ENCODE assay signal across 15 cellular contexts in the genomic region with DNA sequence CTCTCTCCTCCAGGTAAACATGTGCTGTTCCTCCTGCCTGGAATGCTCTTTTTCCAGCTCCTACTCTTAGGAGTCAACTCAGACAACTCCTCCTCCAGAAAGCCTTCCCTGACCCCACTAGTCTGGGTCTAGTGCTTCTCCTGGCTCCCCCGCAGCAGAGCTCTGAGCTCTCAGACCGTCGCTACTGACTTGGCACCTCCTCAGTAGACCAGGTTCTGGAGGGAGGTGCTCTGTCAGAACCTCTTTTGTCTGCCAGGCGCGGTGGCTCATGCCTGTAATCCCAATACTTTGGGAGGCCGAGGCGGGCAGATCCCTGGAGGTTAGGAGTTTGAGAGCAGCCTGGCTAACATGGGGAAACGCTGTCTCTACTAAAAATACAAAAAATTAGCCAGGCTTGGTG. TPM values are rescaled to one million over a fixed set of nuclear protein-coding genes. Genes with fewer than 3 reads are reported as not detected.
DNase-seq lines count a peak whose midpoint lies in the region; ATAC-seq lines count a peak whose summit lies in the region.
"Had no signal": no experiment of that assay in that cellular context is flagged by ENCODE, and none has a peak within 500 bp of the region (broad histone marks: within the 10 kb centered on the region; RNA-seq: fewer than 3 reads in every experiment).

No MANE protein-coding gene starts in this region.

- peaks cover 36% of the 10 kb centered on the region for H3K36me3 Mint-ChIP-seq in activated CD4-positive, alpha-beta T cell treated with anti-CD3 and anti-CD28 coated beads, Interleukin-2, amount 10 ng/mL, durations not matched to agents 24 days and 14 days (ENCODE audit: low read depth)
- peaks cover 52% of the 10 kb centered on the region for H3K36me3 Mint-ChIP-seq in activated T-helper 2 cell treated with anti-CD3 and anti-CD28 coated beads, Interferon-gamma antibody, Interleukin-2, Interleukin-4, amounts not matched to agents 10 μg/mL and 5 μg/mL and 100 μg/mL, durations not matched to agents 14 hours and 24 hours and 36 hours (ENCODE audit: low read depth)
- peaks cover 9 to 25% of the 10 kb centered on the region in 2 donors for H3K36me3 Mint-ChIP-seq in stimulated activated naive B cell treated with anti-CD40 and anti-IgM and Interleukin-4, amounts not matched to agents 10 μg/mL and 1 μg/mL and 100 μg/mL, for 72 hours

- ATAC-seq in stimulated activated naive B cell treated with anti-CD40 and anti-IgM and Interleukin-4, amounts not matched to agents 10 μg/mL and 1 μg/mL and 100 μg/mL, for 72 hours (replicated peaks) = no peak
- ATAC-seq in HG03108 (IDR thresholded peaks at IDR 0.05; ENCODE audit: unreplicated experiment) = no peak
- ATAC-seq: A549; activated CD4-positive, CD25-positive, alpha-beta regulatory T cell treated with anti-CD3 and anti-CD28 coated beads, Interleukin-2, amount 50 U/mL, for 24 hours had no signal

- peak overlapping the region; percentile 23 for H3K27ac Mint-ChIP-seq in activated CD4-positive, alpha-beta T cell treated with anti-CD3 and anti-CD28 coated beads, Interleukin-2, amount 10 ng/mL, durations not matched to agents 24 days and 14 days
- no peak overlapping the region for H3K27ac Mint-ChIP-seq in activated T-helper 2 cell treated with anti-CD3 and anti-CD28 coated beads, Interferon-gamma antibody, Interleukin-2, Interleukin-4, amounts not matched to agents 10 μg/mL and 5 μg/mL and 100 μg/mL, durations not matched to agents 14 hours and 24 hours and 36 hours
- peak overlapping the region; percentile 38 for H3K27ac Mint-ChIP-seq in stimulated activated naive B cell treated with anti-CD40 and anti-IgM and Interleukin-4, amounts not matched to agents 10 μg/mL and 1 μg/mL and 100 μg/mL, for 72 hours

- DNase-seq in activated CD4-positive, alpha-beta T cell treated with anti-CD3 and anti-CD28 coated beads, Interleukin-2, amount 10 ng/mL, durations not matched to agents 24 days and 14 days = no peak
- DNase-seq in activated CD4-positive, alpha-beta T cell treated with anti-CD3 and anti-CD28 coated beads for 1 hour = no peak
- no peak for DNase-seq in activated T-helper 2 cell treated with anti-CD3 and anti-CD28 coated beads, Interferon-gamma antibody, Interleukin-2, Interleukin-4, amounts not matched to agents 10 μg/mL and 5 μg/mL and 100 μg/mL, durations not matched to agents 14 hours and 24 hours and 36 hours (ENCODE audit: low spot score)
- DNase-seq in stimulated activated naive B cell treated with anti-CD40 and anti-IgM and Interleukin-4, amounts not matched to agents 10 μg/mL and 1 μg/mL and 100 μg/mL, for 72 hours = no peak
- DNase-seq in NOMO-1 treated with dmso at 0.1 percent for 144 hours (lab: John Stamatoyannopoulos, UW; ENCODE audit: unreplicated experiment) (no peak), kidney tubule cell (ENCODE audit: low spot score) (no peak)
- DNase-seq: activated naive CD4-positive, alpha-beta T cell treated with anti-CD3 and anti-CD28 coated beads for 36 hours; DND-41; effector memory CD4-positive, alpha-beta T cell; MM.1S; RPMI8226 had no signal

- peak overlapping the region; percentile 56 for H3K27ac ChIP-seq in layer of hippocampus (ENCODE audit: low read depth, low read length)
- H3K27ac ChIP-seq: A549 had no signal

- intact Hi-C loops in activated CD4-positive, alpha-beta T cell treated with anti-CD3 and anti-CD28 coated beads, Interleukin-2, amount 10 ng/mL, durations not matched to agents 24 days and 14 days (cut with micrococcal nuclease) = no loop called here
- intact Hi-C loops in activated T-helper 2 cell treated with anti-CD3 and anti-CD28 coated beads, Interferon-gamma antibody, Interleukin-2, Interleukin-4, amounts not matched to agents 10 μg/mL and 5 μg/mL and 100 μg/mL, durations not matched to agents 14 hours and 24 hours and 36 hours (cut with micrococcal nuclease) = no loop called here

- H3K27me3 ChIP-seq in layer of hippocampus (ENCODE audit: control insufficient read depth, insufficient read depth, low read length) = no peaks in the 10 kb centered on the region

- H3K4me3 Mint-ChIP-seq in activated CD4-positive, alpha-beta T cell treated with anti-CD3 and anti-CD28 coated beads, Interleukin-2, amount 10 ng/mL, durations not matched to agents 24 days and 14 days = peak overlapping the region; percentile 1
- peak overlapping the region; percentile 23 for H3K4me3 Mint-ChIP-seq in activated T-helper 2 cell treated with anti-CD3 and anti-CD28 coated beads, Interferon-gamma antibody, Interleukin-2, Interleukin-4, amounts not matched to agents 10 μg/mL and 5 μg/mL and 100 μg/mL, durations not matched to agents 14 hours and 24 hours and 36 hours (ENCODE audit: low read depth)
- H3K4me3 Mint-ChIP-seq in stimulated activated naive B cell treated with anti-CD40 and anti-IgM and Interleukin-4, amounts not matched to agents 10 μg/mL and 1 μg/mL and 100 μg/mL, for 72 hours = no peak overlapping the region
- H3K4me3 Mint-ChIP-seq: activated naive CD4-positive, alpha-beta T cell treated with anti-CD3 and anti-CD28 coated beads for 36 hours had no signal

- peaks cover 45% of the 10 kb centered on the region for H3K4me1 Mint-ChIP-seq in activated CD4-positive, alpha-beta T cell treated with anti-CD3 and anti-CD28 coated beads, Interleukin-2, amount 10 ng/mL, durations not matched to agents 24 days and 14 days
- peaks cover 37% of the 10 kb centered on the region for H3K4me1 Mint-ChIP-seq in activated T-helper 2 cell treated with anti-CD3 and anti-CD28 coated beads, Interferon-gamma antibody, Interleukin-2, Interleukin-4, amounts not matched to agents 10 μg/mL and 5 μg/mL and 100 μg/mL, durations not matched to agents 14 hours and 24 hours and 36 hours (ENCODE audit: low read depth)
- H3K4me1 Mint-ChIP-seq in stimulated activated naive B cell treated with anti-CD40 and anti-IgM and Interleukin-4, amounts not matched to agents 10 μg/mL and 1 μg/mL and 100 μg/mL, for 72 hours = peaks cover 27 to 35% of the 10 kb centered on the region in 2 donors

- H3K27me3 Mint-ChIP-seq in activated CD4-positive, alpha-beta T cell treated with anti-CD3 and anti-CD28 coated beads, Interleukin-2, amount 10 ng/mL, durations not matched to agents 24 days and 14 days = no peaks in the 10 kb centered on the region
- no peaks in the 10 kb centered on the region for H3K27me3 Mint-ChIP-seq in activated T-helper 2 cell treated with anti-CD3 and anti-CD28 coated beads, Interferon-gamma antibody, Interleukin-2, Interleukin-4, amounts not matched to agents 10 μg/mL and 5 μg/mL and 100 μg/mL, durations not matched to agents 14 hours and 24 hours and 36 hours (ENCODE audit: low read depth)
- H3K27me3 Mint-ChIP-seq in stimulated activated naive B cell treated with anti-CD40 and anti-IgM and Interleukin-4, amounts not matched to agents 10 μg/mL and 1 μg/mL and 100 μg/mL, for 72 hours = no peaks in the 10 kb centered on the region

- no peaks in the 10 kb centered on the region for H3K9me3 Mint-ChIP-seq in activated CD4-positive, alpha-beta T cell treated with anti-CD3 and anti-CD28 coated beads, Interleukin-2, amount 10 ng/mL, durations not matched to agents 24 days and 14 days
- H3K9me3 Mint-ChIP-seq in activated T-helper 2 cell treated with anti-CD3 and anti-CD28 coated beads, Interferon-gamma antibody, Interleukin-2, Interleukin-4, amounts not matched to agents 10 μg/mL and 5 μg/mL and 100 μg/mL, durations not matched to agents 14 hours and 24 hours and 36 hours = no peaks in the 10 kb centered on the region
- no peaks in the 10 kb centered on the region for H3K9me3 Mint-ChIP-seq in stimulated activated naive B cell treated with anti-CD40 and anti-IgM and Interleukin-4, amounts not matched to agents 10 μg/mL and 1 μg/mL and 100 μg/mL, for 72 hours
- H3K9me3 Mint-ChIP-seq: activated naive CD4-positive, alpha-beta T cell treated with anti-CD3 and anti-CD28 coated beads for 36 hours had no signal

RNA-seq across cellular contexts. Expression of a gene that starts 3.4 kb away (rescaled TPM):
- total RNA-seq in activated CD4-positive, alpha-beta T cell treated with anti-CD3 and anti-CD28 coated beads, Interleukin-2, amount 10 ng/mL, durations not matched to agents 24 days and 14 days = 27.7 and 28.4 TPM in 2 replicates
- 24.9 and 25.4 TPM in 2 replicates for total RNA-seq in activated T-helper 2 cell treated with anti-CD3 and anti-CD28 coated beads, Interferon-gamma antibody, Interleukin-2, Interleukin-4, amounts not matched to agents 10 μg/mL and 5 μg/mL and 100 μg/mL, durations not matched to agents 14 hours and 24 hours and 36 hours

RNA-seq across cellular contexts. Expression of a gene that starts 3.6 kb away (rescaled TPM):
- 11.7 and 14.4 TPM in 2 replicates for total RNA-seq in activated CD4-positive, alpha-beta T cell treated with anti-CD3 and anti-CD28 coated beads, Interleukin-2, amount 10 ng/mL, durations not matched to agents 24 days and 14 days
- total RNA-seq in activated T-helper 2 cell treated with anti-CD3 and anti-CD28 coated beads, Interferon-gamma antibody, Interleukin-2, Interleukin-4, amounts not matched to agents 10 μg/mL and 5 μg/mL and 100 μg/mL, durations not matched to agents 14 hours and 24 hours and 36 hours = 13.6 and 14.0 TPM in 2 replicates

RNA-seq across cellular contexts. Expression of a gene that starts 35.4 kb away (rescaled TPM):
- 0.45 and 0.47 TPM in 2 replicates for total RNA-seq in activated CD4-positive, alpha-beta T cell treated with anti-CD3 and anti-CD28 coated beads, Interleukin-2, amount 10 ng/mL, durations not matched to agents 24 days and 14 days
- 0.44 and 0.68 TPM in 2 replicates for total RNA-seq in activated T-helper 2 cell treated with anti-CD3 and anti-CD28 coated beads, Interferon-gamma antibody, Interleukin-2, Interleukin-4, amounts not matched to agents 10 μg/mL and 5 μg/mL and 100 μg/mL, durations not matched to agents 14 hours and 24 hours and 36 hours

RNA-seq across cellular contexts. Expression of a gene that starts 55.8 kb away (rescaled TPM):
- total RNA-seq in activated CD4-positive, alpha-beta T cell treated with anti-CD3 and anti-CD28 coated beads, Interleukin-2, amount 10 ng/mL, durations not matched to agents 24 days and 14 days = 149 and 154 TPM in 2 replicates
- 126 and 127 TPM in 2 replicates for total RNA-seq in activated T-helper 2 cell treated with anti-CD3 and anti-CD28 coated beads, Interferon-gamma antibody, Interleukin-2, Interleukin-4, amounts not matched to agents 10 μg/mL and 5 μg/mL and 100 μg/mL, durations not matched to agents 14 hours and 24 hours and 36 hours

Comparison
In these comparisons a context has a peak if more than half of its experiments do, and no peak if none do; other contexts are left out.
1. H3K4me3 Mint-ChIP-seq: peak in activated CD4-positive, alpha-beta T cell treated with anti-CD3 and anti-CD28 coated beads, Interleukin-2, amount 10 ng/mL, durations not matched to agents 24 days and 14 days (single experiment) and activated T-helper 2 cell treated with anti-CD3 and anti-CD28 coated beads, Interferon-gamma antibody, Interleukin-2, Interleukin-4, amounts not matched to agents 10 μg/mL and 5 μg/mL and 100 μg/mL, durations not matched to agents 14 hours and 24 hours and 36 hours (single experiment); none in stimulated activated naive B cell treated with anti-CD40 and anti-IgM and Interleukin-4, amounts not matched to agents 10 μg/mL and 1 μg/mL and 100 μg/mL, for 72 hours (0 of 2).